In genomic region chr1:101185421-101185820, GRCh38 we compare ENCODE assay signal across 23 cellular contexts.
"Had no signal": no experiment of that assay in that cellular context is flagged by ENCODE, and none has a peak within 500 bp of the region (broad histone marks: within the 10 kb centered on the region; RNA-seq: fewer than 3 reads in every experiment).

No MANE protein-coding gene starts in this region.

- H3K4me3 ChIP-seq: cardiac muscle cell, esophagus squamous epithelium, hepatocyte, lung, sigmoid colon, spleen, thyroid gland had no signal

- ATAC-seq: activated CD8-positive, alpha-beta T cell treated with anti-CD3 and anti-CD28 coated beads, Interleukin-2, amount 10 ng/mL, durations not matched to agents 7 days and 5 days; foreskin keratinocyte; natural killer cell treated with Interleukin-12 subunit alpha and Interleukin-12 subunit beta and Interleukin-15 and Interleukin-18, amount 100 ng/mL, for 72 hours had no signal

- DNase-seq: activated B cell treated with CpG ODN at 0.5 μM for 24 hours; activated CD4-positive, alpha-beta T cell treated with anti-CD3 and anti-CD28 coated beads for 48 hours; activated CD8-positive, alpha-beta T cell treated with anti-CD3 and anti-CD28 coated beads, Interleukin-2, amount 10 ng/mL, durations not matched to agents 7 days and 5 days; activated naive CD4-positive, alpha-beta T cell treated with Interleukin-2 at 50 U/mL for 16 hours; activated naive CD8-positive, alpha-beta T cell treated with anti-CD3 and anti-CD28 coated beads, Interleukin-2, amount 10 ng/mL, durations not matched to agents 7 days and 5 days; activated T-cell treated with anti-CD3 and anti-CD28 coated beads, Interleukin-2, amount 50 U/mL, for 24 hours; aorta; dermis blood vessel endothelial cell; effector memory CD4-positive, alpha-beta T cell; esophagus squamous epithelium; foreskin keratinocyte; islet precursor cell; posterior cingulate gyrus; sigmoid colon; spleen; stimulated activated naive CD4-positive, alpha-beta T cell; thyroid gland had no signal

- H3K4me3 Mint-ChIP-seq: activated B cell treated with CpG ODN at 0.5 μM for 24 hours; activated CD8-positive, alpha-beta T cell treated with anti-CD3 and anti-CD28 coated beads, Interleukin-2, amount 10 ng/mL, durations not matched to agents 7 days and 5 days; activated naive CD8-positive, alpha-beta T cell treated with anti-CD3 and anti-CD28 coated beads, Interleukin-2, amount 10 ng/mL, durations not matched to agents 7 days and 5 days; activated T-cell treated with anti-CD3 and anti-CD28 coated beads, Interleukin-2, amount 50 U/mL, for 24 hours; natural killer cell treated with Interleukin-12 subunit alpha and Interleukin-12 subunit beta and Interleukin-15 and Interleukin-18, amount 100 ng/mL, for 72 hours; T-helper 2 cell treated with Interferon-gamma antibody and Interleukin-4, amounts not matched to agents 5 μg/mL and 100 μg/mL, for 36 hours had no signal

- H3K36me3 Mint-ChIP-seq: natural killer cell treated with Interleukin-12 subunit alpha and Interleukin-12 subunit beta and Interleukin-15 and Interleukin-18, amount 100 ng/mL, for 72 hours had no signal

- H3K9me3 Mint-ChIP-seq: activated B cell treated with CpG ODN at 0.5 μM for 24 hours; natural killer cell treated with Interleukin-12 subunit alpha and Interleukin-12 subunit beta and Interleukin-15 and Interleukin-18, amount 100 ng/mL, for 72 hours had no signal

- H3K27ac Mint-ChIP-seq: activated B cell treated with CpG ODN at 0.5 μM for 24 hours; activated CD8-positive, alpha-beta T cell treated with anti-CD3 and anti-CD28 coated beads, Interleukin-2, amount 10 ng/mL, durations not matched to agents 7 days and 5 days; activated naive CD8-positive, alpha-beta T cell treated with anti-CD3 and anti-CD28 coated beads, Interleukin-2, amount 10 ng/mL, durations not matched to agents 7 days and 5 days; activated T-helper 2 cell treated with anti-CD3 and anti-CD28 coated beads, Interferon-gamma antibody, Interleukin-2, Interleukin-4, amounts not matched to agents 10 μg/mL and 5 μg/mL and 100 μg/mL, durations not matched to agents 14 hours and 24 hours and 36 hours; T-helper 2 cell treated with Interferon-gamma antibody and Interleukin-4, amounts not matched to agents 5 μg/mL and 100 μg/mL, for 36 hours had no signal

- H3K27me3 Mint-ChIP-seq: activated B cell treated with CpG ODN at 0.5 μM for 24 hours; activated naive CD8-positive, alpha-beta T cell treated with anti-CD3 and anti-CD28 coated beads, Interleukin-2, amount 10 ng/mL, durations not matched to agents 7 days and 5 days; activated T-cell treated with anti-CD3 and anti-CD28 coated beads, Interleukin-2, amount 50 U/mL, for 24 hours had no signal
